In genomic region chr3:136861890-136862610, GRCh38 we compare ENCODE assay signal across 1 cellular context.
TF ChIP-seq lines count a peak whose summit lies in the region.

Gene NCK1 (plus strand): TSS chr3:136862208. CDS start chr3:136928002, 65,794 bp downstream.

TF ChIP-seq in K562, 482 proteins besides CTCF, POLR2A, EP300 and RAD21 (continued from another document and continues in another):
- TF ChIP-seq USF2 (CRISPR knock-in tag; IDR thresholded peaks at IDR 0.05) (no peak; the same call in 1 of the 2 replicates), LARP7 (IDR thresholded peaks at IDR 0.05) (no peak), NFIC (IDR thresholded peaks at IDR 0.05) (no peak; the same call in 1 of the 2 replicates), CCNT2 (IDR thresholded peaks at IDR 0.05; ENCODE audit: borderline replicate concordance, extremely low read depth, insufficient read length, low read depth, low read length) (peak; percentile 57), CHD1 (IDR thresholded peaks at IDR 0.05; ENCODE audit: low read length) (no peak), GMEB1 (CRISPR knock-in tag; IDR thresholded peaks at IDR 0.05) (peak; percentile 79), ZNF57 (CRISPR knock-in tag; IDR thresholded peaks at IDR 0.05) (no peak), CEBPZ (IDR thresholded peaks at IDR 0.05; ENCODE audit: borderline replicate concordance, low read depth, low read length) (no peak), ARID3B (CRISPR knock-in tag; IDR thresholded peaks at IDR 0.05; ENCODE audit: borderline replicate concordance) (no peak), HSF4 (CRISPR knock-in tag; IDR thresholded peaks at IDR 0.05; ENCODE audit: borderline replicate concordance) (no peak), CBX8 (IDR thresholded peaks at IDR 0.05; ENCODE audit: borderline replicate concordance, extremely low read depth, low read depth, low read length, poor library complexity, severe bottlenecking) (no peak), HES1 (IDR thresholded peaks at IDR 0.05; ENCODE audit: low read depth) (no peak), FOXA3 (CRISPR knock-in tag; conservative IDR thresholded peaks at IDR 0.05 in 1 of 2, IDR thresholded peaks at IDR 0.05 in 1 of 2) (peak in 1 of 2 experiments; percentile 75; a peak in 1 of 4 replicates), GTF2E2 (tag; IDR thresholded peaks at IDR 0.05) (0 out of 2 replicates have a peak, but pooled peaks have one; percentile 72), STAT5B (CRISPR knock-in tag; IDR thresholded peaks at IDR 0.05) (no peak), GABPB1 (CRISPR knock-in tag; IDR thresholded peaks at IDR 0.05) (peak; percentile 81), ATF1 (CRISPR knock-in tag; IDR thresholded peaks at IDR 0.05) (no peak; the same call in 1 of the 2 replicates), ATF1 (tag; IDR thresholded peaks at IDR 0.05) (peak; percentile 85), ZNF668 (CRISPR knock-in tag; IDR thresholded peaks at IDR 0.05) (no peak), ZNF75A (CRISPR knock-in tag; IDR thresholded peaks at IDR 0.05) (no peak), NCOA1 (IDR thresholded peaks at IDR 0.05; ENCODE audit: low read depth) (no peak), PKNOX1 (IDR thresholded peaks at IDR 0.05) (peak; percentile 98), HNRNPLL (IDR thresholded peaks at IDR 0.05; ENCODE audit: low read depth, low read length, poor library complexity, severe bottlenecking) (peak; percentile 83), HNRNPH1 (optimal IDR thresholded peaks at IDR 0.05; ENCODE audit: low read depth, low read length) (no peak), TCF3 (CRISPR knock-in tag; IDR thresholded peaks at IDR 0.05) (no peak), TFAM (CRISPR knock-in tag; conservative IDR thresholded peaks at IDR 0.05) (no peak), PHTF2 (CRISPR knock-in tag; IDR thresholded peaks at IDR 0.05) (no peak), CREB3L1 (IDR thresholded peaks at IDR 0.05; ENCODE audit: borderline replicate concordance, low read depth) (peak; percentile 26; the same call in 1 of the 2 replicates), E2F6 (IDR thresholded peaks at IDR 0.05; ENCODE audit: borderline replicate concordance in 1 of 2, extremely low read depth in 1 of 2, insufficient read depth in 1 of 2, insufficient read length in 1 of 2, low read depth in 1 of 2, low read length in 1 of 2, poor library complexity in 1 of 2, severe bottlenecking in 1 of 2) (peak; percentile 76 to 83), NRF1 (conservative IDR thresholded peaks at IDR 0.05 in 1 of 2, IDR thresholded peaks at IDR 0.05 in 1 of 2) (peak; percentile 91 to 92), NCOR1 (IDR thresholded peaks at IDR 0.05) (no peak), ADNP (tag; IDR thresholded peaks at IDR 0.05) (no peak), RBM34 (IDR thresholded peaks at IDR 0.05; ENCODE audit: borderline replicate concordance, insufficient read depth, low read length) (no peak), FOSL1 (tag; conservative IDR thresholded peaks at IDR 0.05) (no peak), SP2 (IDR thresholded peaks at IDR 0.05; ENCODE audit: extremely low read depth, low read depth, low read length, poor library complexity, severe bottlenecking) (peak; percentile 60), ZNF280B (CRISPR knock-in tag; IDR thresholded peaks at IDR 0.05) (no peak), ZNF695 (CRISPR knock-in tag; IDR thresholded peaks at IDR 0.05) (no peak), U2AF1 (optimal IDR thresholded peaks at IDR 0.05; ENCODE audit: low read depth, low read length) (no peak), BMI1 (IDR thresholded peaks at IDR 0.05; ENCODE audit: low read length) (no peak), MITF (IDR thresholded peaks at IDR 0.05) (no peak), IRF1 (CRISPR knock-in tag; IDR thresholded peaks at IDR 0.05; ENCODE audit: borderline replicate concordance) (no peak), CCAR2 (IDR thresholded peaks at IDR 0.05; ENCODE audit: low read depth, low read length) (no peak), ATF6 (CRISPR knock-in tag; IDR thresholded peaks at IDR 0.05) (0 out of 2 replicates have a peak, but pooled peaks have one; percentile 36), SMAD3 (CRISPR knock-in tag; conservative IDR thresholded peaks at IDR 0.05) (no peak), NR3C1 (CRISPR knock-in tag; IDR thresholded peaks at IDR 0.05) (no peak), ZC3H4 (CRISPR knock-in tag; IDR thresholded peaks at IDR 0.05; ENCODE audit: borderline replicate concordance) (peak; percentile 41; the same call in 1 of the 2 replicates), CREB1 (IDR thresholded peaks at IDR 0.05) (peak; percentile 69), CREB1 (CRISPR knock-in tag; IDR thresholded peaks at IDR 0.05) (peak; percentile 75)
